ENCODE assay signal across 12 cellular contexts in the genomic region with DNA sequence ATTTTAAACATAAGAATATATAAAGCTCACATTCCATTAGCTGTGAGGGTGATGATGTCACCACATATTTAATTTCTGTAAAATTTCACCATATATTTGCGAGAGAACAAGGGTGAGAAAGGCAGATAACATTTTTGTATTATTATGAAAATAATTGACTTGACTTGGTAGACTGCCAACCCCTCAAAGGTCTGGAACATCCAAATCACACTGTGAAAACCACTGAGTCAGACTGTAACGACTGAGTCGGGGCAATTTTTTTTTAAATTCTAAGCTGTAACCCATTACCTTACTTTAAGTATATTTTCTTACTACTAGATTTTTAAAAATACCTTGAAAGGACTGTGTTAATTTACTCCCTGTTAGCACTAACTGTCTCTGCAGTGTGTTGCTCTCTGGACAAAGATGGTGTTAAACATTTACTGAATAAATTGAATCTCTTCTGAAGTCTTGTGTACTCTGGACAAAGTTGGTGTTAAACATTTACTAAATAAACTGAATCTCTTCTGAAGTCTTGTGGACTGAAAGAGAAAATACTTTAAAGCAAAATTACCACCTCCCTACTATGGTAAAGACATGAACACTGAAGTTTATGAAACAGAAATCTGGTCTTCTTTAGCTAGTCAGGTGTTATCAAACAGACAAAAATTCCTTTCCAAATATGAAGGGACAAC. TPM values are rescaled to one million over a fixed set of nuclear protein-coding genes. Genes with fewer than 3 reads are reported as not detected.
DNase-seq lines count a peak whose midpoint lies in the region; ATAC-seq, FAIRE-seq and TF ChIP-seq lines count a peak whose summit lies in the region.
"Had no signal": no experiment of that assay in that cellular context is flagged by ENCODE, and none has a peak within 500 bp of the region (broad histone marks: within the 10 kb centered on the region; RNA-seq: fewer than 3 reads in every experiment).

No MANE protein-coding gene starts in this region.

- BruUV-seq in GM12878 (replicated peaks; lab: Mats Ljungman, UMichigan), result no TSS peak

- in situ Hi-C loops in GM12878 (cut with MboI), result no loop called here

- intact Hi-C loops in GM12878 (cut with micrococcal nuclease; ENCODE audit: unreplicated experiment), result no loop called here

- H3K4me2 ChIP-seq in GM12878 (ENCODE audit: control insufficient read depth, insufficient read depth), result no peak overlapping the region; the same call in 1 of the 2 replicates

- peak overlapping the region; percentile 37 for H3K27ac ChIP-seq in GM12878 (ENCODE audit: control insufficient read depth, insufficient read depth)
- peak overlapping the region; percentile 73 for H3K27ac ChIP-seq in neutrophil
- H3K27ac ChIP-seq in Peyer's patch, result peak overlapping the region in 2 of 4 donors; percentile 11 to 15
- H3K27ac ChIP-seq: thoracic aorta had no signal

- RAD21 ChIA-PET in GM12878 (lab: Charles Lee; ENCODE audit: unreplicated experiment), result interaction anchor here (0.9 to 2.9 kb wide), 15 partner anchors 10 to 119 kb away, joined by 3 to 26 read pairs (median 5); no protein-coding TSS in a partner anchor

- H3K4me1 ChIP-seq in GM12878 (ENCODE audit: control insufficient read depth, insufficient read depth, low read length), result peaks cover 15% of the 10 kb centered on the region
- peaks cover 51 to 74% of the 10 kb centered on the region in 2 experiments for H3K4me1 ChIP-seq in neutrophil (ENCODE audit: control insufficient read depth in 1 of 2, insufficient read depth in 1 of 2, low read depth in 1 of 2, low read length in 1 of 2)
- peaks cover 0 to 38% (median 9%) of the 10 kb centered on the region in 4 donors for H3K4me1 ChIP-seq in Peyer's patch

- no peak for DNase-seq in GM12878 (ENCODE audit: low read depth, low spot score)
- DNase-seq in Peyer's patch, result no peak
- DNase-seq in hepatic stellate cell (ENCODE audit: low spot score), result no peak
- no peak for DNase-seq in NCI-H1092 treated with DMSO at 0.1 percent for 48 hours (lab: John Stamatoyannopoulos, UW)
- no peak for DNase-seq in stimulated activated CD4-positive, alpha-beta T cell treated with anti-CD3 and anti-CD28 coated beads, Interleukin-4, amount 100 ng/mL, for 24 hours
- DNase-seq: activated T-cell treated with anti-CD3 and anti-CD28 coated beads, Interleukin-2, amount 50 U/mL, for 24 hours; midbrain; NCI-H1436 treated with DMSO at 0.1 percent for 48 hours had no signal

- H2AFZ ChIP-seq in GM12878 (ENCODE audit: control insufficient read depth, low read depth, low read length), result no peak overlapping the region

- no peak for FAIRE-seq in GM12878 (lab: Jason Lieb, UNC)

- SMC1A ChIA-PET in GM12878 (lab: Charles Lee; ENCODE audit: uncharacterized antibody, unreplicated experiment), result interaction anchor here (0.6 to 4.4 kb wide), 16 partner anchors 9 to 82 kb away, joined by 3 to 46 read pairs (median 4); no protein-coding TSS in a partner anchor

- no peaks in the 10 kb centered on the region for H3K36me3 ChIP-seq in GM12878 (ENCODE audit: control insufficient read depth in 2 of 2, insufficient read depth in 2 of 2, low read length in 1 of 2)
- no peaks in the 10 kb centered on the region for H3K36me3 ChIP-seq in neutrophil
- H3K36me3 ChIP-seq in Peyer's patch, result no peaks in the 10 kb centered on the region
- H3K36me3 ChIP-seq: thoracic aorta had no signal

- TF ChIP-seq POLR2A in GM12878 (IDR thresholded peaks at IDR 0.05; ENCODE audit: low read depth, low read length), result no peak
- no peak for TF ChIP-seq POLR2A in Peyer's patch (IDR thresholded peaks at IDR 0.05)

- TF ChIP-seq RAD21 in GM12878 (IDR thresholded peaks at IDR 0.05; ENCODE audit: insufficient read depth, low read depth, low read length), result no peak

- no peak overlapping the region for H3K9ac ChIP-seq in GM12878 (ENCODE audit: control insufficient read depth, insufficient read depth, low read length)

- no peak for TF ChIP-seq EP300 in GM12878 (IDR thresholded peaks at IDR 0.05; ENCODE audit: borderline replicate concordance in 1 of 2, control insufficient read depth in 1 of 2, low read depth in 2 of 2, low read length in 2 of 2)

- H3K4me3 ChIP-seq in GM12878 (no peak overlapping the region), neutrophil (ENCODE audit: low read depth in 1 of 2, low read length in 1 of 2) (no peak overlapping the region), Peyer's patch (peak overlapping the region in 1 of 4 donors; percentile 27)
- H3K4me3 ChIP-seq: thoracic aorta had no signal

- H3K9me3 ChIP-seq in GM12878 (replicated peaks; ENCODE audit: control insufficient read depth, insufficient read depth, low read length) (no peaks in the 10 kb centered on the region), neutrophil (no peaks in the 10 kb centered on the region), Peyer's patch (no peaks in the 10 kb centered on the region)
- H3K9me3 ChIP-seq: thoracic aorta had no signal

- TF ChIP-seq CTCF in GM12878 (IDR thresholded peaks at IDR 0.05 in 2 of 3, conservative IDR thresholded peaks at IDR 0.05 in 1 of 3; ENCODE audit: control insufficient read depth in 2 of 3, extremely low read depth in 1 of 3, insufficient read depth in 1 of 3, low read depth in 3 of 3, low read length in 3 of 3) (no peak), neutrophil (IDR thresholded peaks at IDR 0.05) (no peak), Peyer's patch (IDR thresholded peaks at IDR 0.05) (no peak)

- CTCF ChIA-PET in GM12878 (lab: Yijun Ruan, JAX), result interaction anchor here (0.6 to 3.7 kb wide), 10 partner anchors 10 to 518 kb away, joined by 3 to 32 read pairs (median 4); no protein-coding TSS in a partner anchor

- peaks cover 69% of the 10 kb centered on the region for H3K79me2 ChIP-seq in GM12878 (ENCODE audit: control insufficient read depth, insufficient read depth, low read length)

- H4K20me1 ChIP-seq in GM12878 (ENCODE audit: control insufficient read depth, insufficient read depth), result no peaks in the 10 kb centered on the region

- WGBS in GM12878 (ENCODE audit: insufficient coverage, insufficient replicate concordance, low lambda C conversion rate, missing lambda C conversion rate), result 96% methylated on average over 3 of the region's 3 CpGs

- peak; percentile 58 for ATAC-seq in GM19324 (IDR thresholded peaks at IDR 0.05; ENCODE audit: low FRiP score, unreplicated experiment)
- ATAC-seq in HG03060 (IDR thresholded peaks at IDR 0.05; ENCODE audit: low read depth, unreplicated experiment), result peak; percentile 36
- peak; percentile 48 for ATAC-seq in GM12878

- POLR2A ChIA-PET in GM12878 (lab: Charles Lee), result interaction anchor here (0.6 to 2.7 kb wide), 7 partner anchors 10 to 27 kb away, joined by 3 to 33 read pairs (median 3); no protein-coding TSS in a partner anchor

- H3K27me3 ChIP-seq in GM12878 (replicated peaks in 1 of 2; ENCODE audit: control insufficient read depth in 2 of 2, insufficient read depth in 2 of 2, low read length in 1 of 2) (no peaks in the 10 kb centered on the region), neutrophil (no peaks in the 10 kb centered on the region), Peyer's patch (no peaks in the 10 kb centered on the region)

TF ChIP-seq in GM12878, 131 proteins besides CTCF, POLR2A, EP300 and RAD21 (continues in another document):
- no peak for TF ChIP-seq CBX3 (IDR thresholded peaks at IDR 0.05; ENCODE audit: borderline replicate concordance, low read depth)
- TF ChIP-seq SMARCA5 (IDR thresholded peaks at IDR 0.05), result 0 out of 2 replicates have a peak, but pooled peaks have one; percentile 37
- TF ChIP-seq BHLHE40 (IDR thresholded peaks at IDR 0.05; ENCODE audit: borderline replicate concordance in 1 of 2, low read depth in 2 of 2, low read length in 1 of 2), result no peak
- TF ChIP-seq, protein P1, sequence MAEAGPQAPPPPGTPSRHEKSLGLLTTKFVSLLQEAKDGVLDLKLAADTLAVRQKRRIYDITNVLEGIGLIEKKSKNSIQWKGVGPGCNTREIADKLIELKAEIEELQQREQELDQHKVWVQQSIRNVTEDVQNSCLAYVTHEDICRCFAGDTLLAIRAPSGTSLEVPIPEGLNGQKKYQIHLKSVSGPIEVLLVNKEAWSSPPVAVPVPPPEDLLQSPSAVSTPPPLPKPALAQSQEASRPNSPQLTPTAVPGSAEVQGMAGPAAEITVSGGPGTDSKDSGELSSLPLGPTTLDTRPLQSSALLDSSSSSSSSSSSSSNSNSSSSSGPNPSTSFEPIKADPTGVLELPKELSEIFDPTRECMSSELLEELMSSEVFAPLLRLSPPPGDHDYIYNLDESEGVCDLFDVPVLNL (IDR thresholded peaks at IDR 0.05; ENCODE audit: low read depth, low read length), result no peak
- no peak for TF ChIP-seq FOXM1 (IDR thresholded peaks at IDR 0.05; ENCODE audit: low read depth, low read length)
- TF ChIP-seq JUND (IDR thresholded peaks at IDR 0.05; ENCODE audit: low read depth, low read length), result no peak
- peak; percentile 9; the same call in 1 of the 2 replicates for TF ChIP-seq ZNF384 (IDR thresholded peaks at IDR 0.05; ENCODE audit: borderline replicate concordance, low read depth, low read length)
- TF ChIP-seq IKZF1 (conservative IDR thresholded peaks at IDR 0.05), result no peak
- TF ChIP-seq ATF7 (IDR thresholded peaks at IDR 0.05; ENCODE audit: low read depth), result peak; percentile 91
- no peak for TF ChIP-seq BRCA1 (IDR thresholded peaks at IDR 0.05; ENCODE audit: low read depth, low read length)

RNA-seq across cellular contexts. Expression of gene PDZD8, which starts 14.1 kb away (rescaled TPM):
- total RNA-seq in GM12878 (2013; cell fraction: nucleolus; rRNA removed), result 30.2 and 36.1 TPM in 2 replicates
- total RNA-seq in GM12878 (2014; rRNA removed) (6.1 and 7.1 TPM in 2 replicates), GM12878 (2014; rRNA removed; fragmentation: Illumina TruSeq; extraction: Trizol) (14.1 and 14.4 TPM in 2 replicates), GM12878 (2021) (16.7 and 17.0 TPM in 2 replicates), Peyer's patch (10 to 100 TPM; 50.3 to 91.4 (median 72.0) TPM)
- 5.5 TPM for polyA plus RNA-seq in GM12878 (2011; ENCODE audit: low read depth)
- polyA plus RNA-seq in GM12878 (2011; rRNA removed) (21.2 and 29.3 TPM in 2 replicates), GM12878 (2014; fragmentation: Illumina TruSeq; extraction: Trizol) (15.5 and 17.9 TPM in 2 replicates), GM12878 (2014; fragmentation: Nextera tagmentation; extraction: Ambion mirVana) (1 to 10 TPM; 2.0 to 2.1 TPM), GM12878 (2014; rRNA removed) (5.1 and 6.3 TPM in 2 replicates), GM12878 (2016; fragmentation: Nextera tagmentation; extraction: Ambion mirVana) (1 to 10 TPM; 5.0 to 5.4 TPM)
- 9.6 and 12.6 TPM in 2 replicates for polyA plus RNA-seq in GM12878 (2011; cell fraction: cytosol; rRNA removed)
- polyA plus RNA-seq in GM12878 (2011; cell fraction: nucleus; rRNA removed), result 9.3 and 10.4 TPM in 2 replicates
- 5.3 and 5.4 TPM in 2 replicates for polyA plus RNA-seq in GM12878 (2012)
- 49.7 and 60.6 TPM in 2 replicates for polyA minus RNA-seq in GM12878 (2011; rRNA and poly(A)+ RNA removed)
- 22.4 and 23.1 TPM in 2 replicates for polyA minus RNA-seq in GM12878 (2011; cell fraction: cytosol; rRNA and poly(A)+ RNA removed)
- polyA minus RNA-seq in GM12878 (2011; cell fraction: nucleus; rRNA and poly(A)+ RNA removed), result 15.2 and 24.7 TPM in 2 replicates
